8 cellular contexts compared by ENCODE assay signal in genomic region chr5:36305571-36306326, GRCh38. TPM values are rescaled to one million over a fixed set of nuclear protein-coding genes. Genes with fewer than 3 reads are reported as not detected.
DNase-seq lines count a peak whose midpoint lies in the region; ATAC-seq and TF ChIP-seq lines count a peak whose summit lies in the region.

No MANE protein-coding gene starts in this region.

- no peak overlapping the region for H3K4me3 ChIP-seq in BLaER1

- no peaks in the 10 kb centered on the region for H4K20me1 ChIP-seq in BLaER1

- TF ChIP-seq CTCF in brain (conservative IDR thresholded peaks at IDR 0.05) = peak; percentile 80 to 84

- H3K9ac ChIP-seq in BLaER1 = no peak overlapping the region

- H3K36me3 Mint-ChIP-seq in brain = no peaks in the 10 kb centered on the region

- peak; percentile 68 for ATAC-seq in GM18907 (IDR thresholded peaks at IDR 0.05; ENCODE audit: unreplicated experiment)
- peak; percentile 72 for ATAC-seq in stimulated activated naive CD8-positive, alpha-beta T cell treated with anti-CD3 and anti-CD28 coated beads, Interleukin-15, amount 100 ng/mL, for 72 hours
- no peak for ATAC-seq in GM21723 (IDR thresholded peaks at IDR 0.05; ENCODE audit: unreplicated experiment)

- DNase-seq in HUDEP-2 (lab: John Stamatoyannopoulos, UW; ENCODE audit: unreplicated experiment in 76 of 76) = peak in 59 of 76 experiments; percentile 2 to 62 (median 30)
- peak; percentile 58 for DNase-seq in NOMO-1 treated with dmso at 0.1 percent for 144 hours (lab: John Stamatoyannopoulos, UW; ENCODE audit: unreplicated experiment)
- DNase-seq in iris pigment epithelial cell (ENCODE audit: low read depth) = peak; percentile 43
- peak in 1 of 2 donors; percentile 16 for DNase-seq in stimulated activated naive CD8-positive, alpha-beta T cell treated with anti-CD3 and anti-CD28 coated beads, Interleukin-15, amount 100 ng/mL, for 72 hours

- H3K4me2 ChIP-seq in BLaER1 = peak overlapping the region; percentile 6; the same call in 1 of the 2 replicates

- H3K4me1 ChIP-seq in BLaER1 = peaks cover 36% of the 10 kb centered on the region

- H3K27me3 Mint-ChIP-seq in brain = peaks cover 4% of the 10 kb centered on the region
- H3K27me3 Mint-ChIP-seq in stimulated activated naive CD8-positive, alpha-beta T cell treated with anti-CD3 and anti-CD28 coated beads, Interleukin-15, amount 100 ng/mL, for 72 hours = peaks cover 16% of the 10 kb centered on the region

- peaks cover 2% of the 10 kb centered on the region; the same call in 1 of the 2 replicates for H3K9me3 ChIP-seq in BLaER1

- peaks cover 0 to under 1% (median 0%) of the 10 kb centered on the region in 5 experiments for H3K9me3 Mint-ChIP-seq in brain
- no peaks in the 10 kb centered on the region for H3K9me3 Mint-ChIP-seq in stimulated activated naive CD8-positive, alpha-beta T cell treated with anti-CD3 and anti-CD28 coated beads, Interleukin-15, amount 100 ng/mL, for 72 hours

- peak overlapping the region in 1 of 5 experiments; percentile 18 for H3K4me3 Mint-ChIP-seq in brain
- H3K4me3 Mint-ChIP-seq in stimulated activated naive CD8-positive, alpha-beta T cell treated with anti-CD3 and anti-CD28 coated beads, Interleukin-15, amount 100 ng/mL, for 72 hours = no peak overlapping the region

- no peaks in the 10 kb centered on the region for H3K36me3 ChIP-seq in BLaER1

- H3K27ac ChIP-seq in BLaER1 = no peak overlapping the region

- H3K27ac Mint-ChIP-seq in brain = peak overlapping the region in 4 of 5 experiments; percentile 3 to 60 (median 24)
- H3K27ac Mint-ChIP-seq in stimulated activated naive CD8-positive, alpha-beta T cell treated with anti-CD3 and anti-CD28 coated beads, Interleukin-15, amount 100 ng/mL, for 72 hours = peak overlapping the region in 1 of 2 donors; percentile 63

- peaks cover 33% of the 10 kb centered on the region for H3K4me1 Mint-ChIP-seq in brain
- peaks cover 9% of the 10 kb centered on the region for H3K4me1 Mint-ChIP-seq in stimulated activated naive CD8-positive, alpha-beta T cell treated with anti-CD3 and anti-CD28 coated beads, Interleukin-15, amount 100 ng/mL, for 72 hours

- H3K27me3 ChIP-seq in BLaER1 = no peaks in the 10 kb centered on the region

RNA-seq across cellular contexts. Expression of gene RANBP3L, which starts 4.0 kb away (rescaled TPM):
- 2.5 TPM for polyA plus RNA-seq in brain (ENCODE audit: insufficient read depth, low read depth, low replicate concordance)
